ENCODE assay signal across 8 cellular contexts in genomic region chr3:195441971-195442572, GRCh38. TPM values are rescaled to one million over a fixed set of nuclear protein-coding genes. Genes with fewer than 3 reads are reported as not detected.
DNase-seq lines count a peak whose midpoint lies in the region; ATAC-seq and TF ChIP-seq lines count a peak whose summit lies in the region.

No MANE protein-coding gene starts in this region.

- peak overlapping the region; percentile 76 for H3K4me3 ChIP-seq in HUES64 (ENCODE audit: low read length)
- H3K4me3 ChIP-seq in right atrium auricular region, result peak overlapping the region; percentile 88 to 100

- under 1% methylated on average over 42 of the region's 43 CpGs for WGBS in HUES64

- H3K36me3 ChIP-seq in HUES64 (ENCODE audit: insufficient read depth, low read length) (no peaks in the 10 kb centered on the region), right atrium auricular region (no peaks in the 10 kb centered on the region)

- H3K27ac ChIP-seq in C4-2B (peak overlapping the region; percentile 96), HUES64 (ENCODE audit: low read depth, low read length) (peak overlapping the region; percentile 70; the same call in 1 of the 2 replicates), right atrium auricular region (peak overlapping the region; percentile 97)

- peak; percentile 23 for DNase-seq in T follicular helper cell (ENCODE audit: low read depth)
- peak; percentile 9 for DNase-seq in amniotic stem cell (lab: John Stamatoyannopoulos, UW)
- peak; percentile 70 for DNase-seq in right atrium auricular region (ENCODE audit: low spot score)
- peak; percentile 74 for DNase-seq in retina
- DNase-seq in OCI-M2 (lab: John Stamatoyannopoulos, UW; ENCODE audit: unreplicated experiment), result no peak

- H3K27me3 ChIP-seq in HUES64 (ENCODE audit: insufficient read depth, low read length) (no peaks in the 10 kb centered on the region), right atrium auricular region (no peaks in the 10 kb centered on the region)

- TF ChIP-seq CTCF in C4-2B (conservative IDR thresholded peaks at IDR 0.05) (peak; percentile 19; the same call in 1 of the 2 replicates), right atrium auricular region (IDR thresholded peaks at IDR 0.05) (no peak)

- H3K4me1 ChIP-seq in HUES64 (ENCODE audit: insufficient read depth, low read length) (peaks cover 24% of the 10 kb centered on the region), right atrium auricular region (peaks cover 0 to 26% of the 10 kb centered on the region in 2 donors)

- H3K9me3 ChIP-seq in HUES64 (ENCODE audit: insufficient read depth, low read depth, low read length) (no peaks in the 10 kb centered on the region), right atrium auricular region (no peaks in the 10 kb centered on the region)

- peak; percentile 21 for ATAC-seq in GM19395 (IDR thresholded peaks at IDR 0.05; ENCODE audit: unreplicated experiment)

- H3K9ac ChIP-seq in HUES64 (ENCODE audit: low read depth, low read length), result peak overlapping the region; percentile 79

RNA-seq across cellular contexts. Expression of gene ACAP2, which starts 0.7 kb away (rescaled TPM):
- 16.4 TPM for polyA plus RNA-seq in HUES64 (2013, experiment 1 of 2)
- polyA plus RNA-seq in HUES64 (2013, experiment 2 of 2), result 20.5 TPM
- 10 to 100 TPM; 17.8 to 18.9 TPM for total RNA-seq in right atrium auricular region
